In genomic region chr4:948101-948935, GRCh38 we compare ENCODE assay signal across 17 cellular contexts. TPM values are rescaled to one million over a fixed set of nuclear protein-coding genes. Genes with fewer than 3 reads are reported as not detected.
DNase-seq lines count a peak whose midpoint lies in the region; ATAC-seq, FAIRE-seq and TF ChIP-seq lines count a peak whose summit lies in the region.
"Had no signal": no experiment of that assay in that cellular context is flagged by ENCODE, and none has a peak within 500 bp of the region (broad histone marks: within the 10 kb centered on the region; RNA-seq: fewer than 3 reads in every experiment).

No MANE protein-coding gene starts in this region.

- H3K9me3 ChIP-seq in endodermal cell (ENCODE audit: control insufficient read depth, low read length) (no peaks in the 10 kb centered on the region), pancreas (no peaks in the 10 kb centered on the region)

- H3K27ac ChIP-seq in endodermal cell (ENCODE audit: low read depth, low read length) (no peak overlapping the region), pancreas (no peak overlapping the region)
- H3K27ac ChIP-seq: foreskin keratinocyte had no signal

- WGBS in endodermal cell (ENCODE audit: insufficient coverage in 1 of 2, insufficient read length in 1 of 2), 2 experiments = 86 to 90% methylated on average over 21 to 33 of the region's 33 CpGs
- 52 to 58% methylated on average over 29 to 33 of the region's 33 CpGs for WGBS in pancreas, 2 donors

- TF ChIP-seq CTCF in endodermal cell (conservative IDR thresholded peaks at IDR 0.05) = no peak
- TF ChIP-seq CTCF in pancreas (IDR thresholded peaks at IDR 0.05) = no peak

- H3K4me1 Mint-ChIP-seq in endodermal cell = peaks cover 30% of the 10 kb centered on the region
- peaks cover 5 to 8% of the 10 kb centered on the region in 2 donors for H3K4me1 Mint-ChIP-seq in effector memory CD8-positive, alpha-beta T cell (ENCODE audit: low read depth in 2 of 2)

- H3K36me3 ChIP-seq in H7 (replicated peaks; ENCODE audit: control insufficient read depth, insufficient read depth, low read length) = no peaks in the 10 kb centered on the region
- H3K36me3 ChIP-seq in endodermal cell (ENCODE audit: control insufficient read depth, insufficient read depth, low read length) = no peaks in the 10 kb centered on the region
- H3K36me3 ChIP-seq in pancreas = no peaks in the 10 kb centered on the region

- in situ Hi-C loops in G401 (cut with HindIII; ENCODE audit: low sequenced_read_pairs) = no loop called here

- H3K9me3 Mint-ChIP-seq in endodermal cell = no peaks in the 10 kb centered on the region
- H3K9me3 Mint-ChIP-seq in effector memory CD8-positive, alpha-beta T cell = no peaks in the 10 kb centered on the region
- H3K9me3 Mint-ChIP-seq: activated naive CD4-positive, alpha-beta T cell treated with anti-CD3 and anti-CD28 coated beads, Interleukin-2, amount 50 U/mL, for 72 hours had no signal

- H3K4me3 Mint-ChIP-seq in endodermal cell = no peak overlapping the region
- H3K4me3 Mint-ChIP-seq in effector memory CD8-positive, alpha-beta T cell = no peak overlapping the region

- DNase-seq in G401 (ENCODE audit: low spot score) = peak; percentile 76
- peak; percentile 71 for DNase-seq in H7
- peak; percentile 57 for DNase-seq in endodermal cell
- peak; percentile 46 to 68 (median 64) for DNase-seq in pancreas
- no peak for DNase-seq in stimulated activated naive CD4-positive, alpha-beta T cell treated with Interleukin-2 at 50 U/mL for 16 hours (lab: John Stamatoyannopoulos, UW)
- no peak for DNase-seq in effector memory CD8-positive, alpha-beta T cell
- no peak for DNase-seq in T1000 (lab: John Stamatoyannopoulos, UW)
- DNase-seq in COLO829 (ENCODE audit: low spot score) = no peak
- DNase-seq: activated CD4-positive, alpha-beta T cell treated with anti-CD3 and anti-CD28 coated beads, Interleukin-2, amount 50 U/mL, for 48 hours; AML-193; foreskin keratinocyte; NCI-H1092 treated with DMSO at 0.1 percent for 48 hours; NCI-H524 treated with DMSO at 0.1 percent for 48 hours; stimulated activated naive CD8-positive, alpha-beta T cell treated with anti-CD3 and anti-CD28 coated beads, Interleukin-15, Interleukin-2, amounts not matched to agents 100 U/mL and 50 U/mL, for 24 hours had no signal

- H3K36me3 Mint-ChIP-seq in endodermal cell (ENCODE audit: low read depth) = peaks cover under 1% of the 10 kb centered on the region
- H3K36me3 Mint-ChIP-seq in effector memory CD8-positive, alpha-beta T cell (ENCODE audit: insufficient read depth) = peaks cover 12% of the 10 kb centered on the region
- H3K36me3 Mint-ChIP-seq: activated naive CD4-positive, alpha-beta T cell treated with anti-CD3 and anti-CD28 coated beads, Interleukin-2, amount 50 U/mL, for 72 hours had no signal

- intact Hi-C loops in pancreas (cut with DNase I) = no loop called here

- ATAC-seq in pancreas = peak; percentile 67 to 90 (median 70)
- no peak for ATAC-seq in effector memory CD8-positive, alpha-beta T cell (replicated peaks)
- ATAC-seq: activated naive CD4-positive, alpha-beta T cell treated with anti-CD3 and anti-CD28 coated beads, Interleukin-2, amount 50 U/mL, for 72 hours; foreskin keratinocyte; stimulated activated naive CD8-positive, alpha-beta T cell treated with anti-CD3 and anti-CD28 coated beads, Interleukin-15, Interleukin-2, amounts not matched to agents 100 U/mL and 50 U/mL, for 24 hours had no signal

- H3K4me1 ChIP-seq in endodermal cell (ENCODE audit: control insufficient read depth, insufficient read depth, low read length) (peaks cover 9% of the 10 kb centered on the region), pancreas (no peaks in the 10 kb centered on the region)
- H3K4me1 ChIP-seq: foreskin keratinocyte had no signal

- H3K4me3 ChIP-seq in H7 (ENCODE audit: insufficient read depth, low read depth, low read length) (no peak overlapping the region), endodermal cell (ENCODE audit: low read length) (no peak overlapping the region), pancreas (no peak overlapping the region)
- H3K4me3 ChIP-seq: dorsolateral prefrontal cortex had no signal

- no peak for FAIRE-seq in pancreas (lab: Jason Lieb, UNC)
- FAIRE-seq: GM18507 had no signal

- H3K27me3 Mint-ChIP-seq in endodermal cell (ENCODE audit: insufficient read depth) = no peaks in the 10 kb centered on the region
- H3K27me3 Mint-ChIP-seq in effector memory CD8-positive, alpha-beta T cell = no peaks in the 10 kb centered on the region

- H3K27me3 ChIP-seq in H7 (ENCODE audit: control insufficient read depth, insufficient read depth, low read length) (peaks cover 2% of the 10 kb centered on the region; the same call in 1 of the 2 replicates), endodermal cell (ENCODE audit: control insufficient read depth, insufficient read depth, low read length, poor library complexity, severe bottlenecking) (no peaks in the 10 kb centered on the region), pancreas (no peaks in the 10 kb centered on the region)
- H3K27me3 ChIP-seq: dorsolateral prefrontal cortex had no signal

- no peak overlapping the region for H3K9ac ChIP-seq in endodermal cell (ENCODE audit: extremely low read depth, low read length, poor library complexity, severe bottlenecking)

- peak overlapping the region; percentile 88 for H3K27ac Mint-ChIP-seq in endodermal cell
- peak overlapping the region in 1 of 2 donors; percentile 62 for H3K27ac Mint-ChIP-seq in effector memory CD8-positive, alpha-beta T cell

RNA-seq across cellular contexts. Expression of gene TMEM175, which starts 16.1 kb away (rescaled TPM):
- 7.0 and 21.4 TPM in 2 replicates for total RNA-seq in G401 (2014; rRNA removed; shearing (Covaris generic))
- 6.5 and 8.4 TPM in 2 replicates for total RNA-seq in H7 (2014; rRNA removed; shearing (Covaris generic))
- total RNA-seq in endodermal cell (10 to 100 TPM; 15.9 to 23.0 TPM), pancreas (10 to 100 TPM; 10.0 to 20.2 (median 14.7) TPM)
- 21.9 TPM for polyA plus RNA-seq in endodermal cell (2013, experiment 1 of 2)
- 21.2 TPM for polyA plus RNA-seq in endodermal cell (2013, experiment 2 of 2)
- polyA plus RNA-seq in pancreas = 10 to 100 TPM; 77.8 to 96.6 TPM

RNA-seq across cellular contexts. Expression of gene GAK, which starts 16.2 kb away (rescaled TPM):
- total RNA-seq in G401 (2014; rRNA removed; shearing (Covaris generic)) = 91.4 and 91.5 TPM in 2 replicates
- 77.4 and 85.1 TPM in 2 replicates for total RNA-seq in H7 (2014; rRNA removed; shearing (Covaris generic))
- total RNA-seq in endodermal cell = 100 to 1,000 TPM; 104 to 121 TPM
- polyA plus RNA-seq in endodermal cell (2013, experiment 1 of 2) = 61.6 TPM
- 52.7 TPM for polyA plus RNA-seq in endodermal cell (2013, experiment 2 of 2)
- total RNA-seq in pancreas = 10 to 100 TPM; 47.5 to 70.4 (median 59.5) TPM
- 100 to 1,000 TPM; 178 to 226 TPM for polyA plus RNA-seq in pancreas

RNA-seq across cellular contexts. Expression of gene DGKQ, which starts 25.1 kb away (rescaled TPM):
- total RNA-seq in G401 (2014; rRNA removed; shearing (Covaris generic)) = 11.0 and 12.9 TPM in 2 replicates
- 19.4 and 26.7 TPM in 2 replicates for total RNA-seq in H7 (2014; rRNA removed; shearing (Covaris generic))
- total RNA-seq in endodermal cell (10 to 100 TPM; 26.3 to 31.1 TPM), pancreas (10 to 100 TPM in 1 of 6 donors, 1 to 10 TPM in 5; 5.7 to 11.3 (median 7.4) TPM)
- polyA plus RNA-seq in endodermal cell (2013, experiment 1 of 2) = 7.8 TPM
- polyA plus RNA-seq in endodermal cell (2013, experiment 2 of 2) = 8.3 TPM
- polyA plus RNA-seq in pancreas = 10 to 100 TPM in 1 of 2 donors, 1 to 10 TPM in 1; 10.0 to 11.7 TPM

RNA-seq across cellular contexts. Expression of gene IDUA, which starts 38.5 kb away (rescaled TPM):
- total RNA-seq in G401 (2014; rRNA removed; shearing (Covaris generic)) = 3.0 and 3.8 TPM in 2 replicates
- 4.6 TPM in 2 replicates for total RNA-seq in H7 (2014; rRNA removed; shearing (Covaris generic))
- total RNA-seq in endodermal cell (10 to 100 TPM; 22.4 to 25.6 TPM), pancreas (10 to 100 TPM; 17.6 to 33.7 (median 20.2) TPM)
- polyA plus RNA-seq in endodermal cell (2013, experiment 1 of 2) = 4.3 TPM
- polyA plus RNA-seq in endodermal cell (2013, experiment 2 of 2) = 3.6 TPM
- 10 to 100 TPM; 40.7 to 56.9 TPM for polyA plus RNA-seq in pancreas

RNA-seq across cellular contexts. Expression of gene SLC26A1, which starts 44.9 kb away (rescaled TPM):
- total RNA-seq in G401 (2014; rRNA removed; shearing (Covaris generic)) = 0.74 and 0.85 TPM in 2 replicates
- total RNA-seq in H7 (2014; rRNA removed; shearing (Covaris generic)) = 0.03 and 0.30 TPM in 2 replicates
- total RNA-seq in endodermal cell (1 to 10 TPM in 1 of 2 donors, under 1 TPM in 1; 0.55 to 1.0 TPM), pancreas (1 to 10 TPM in 2 of 6 donors, under 1 TPM in 4; 0.28 to 1.7 (median 0.66) TPM)
- polyA plus RNA-seq in endodermal cell (2013, experiment 1 of 2) = 0.21 TPM
- 0.08 TPM for polyA plus RNA-seq in endodermal cell (2013, experiment 2 of 2)
- polyA plus RNA-seq in pancreas = 1 to 10 TPM in 1 of 2 donors, under 1 TPM in 1; 0.45 to 1.6 TPM
- total RNA-seq: activated naive CD4-positive, alpha-beta T cell treated with anti-CD3 and anti-CD28 coated beads, Interleukin-2, amount 50 U/mL, for 72 hours; foreskin keratinocyte had no signal
- polyA plus RNA-seq: foreskin keratinocyte had no signal

Comparison
In these comparisons a context has a peak if more than half of its experiments do, and no peak if none do; other contexts are left out.
1. DNase-seq: peak in G401 (single experiment), H7 (single experiment), endodermal cell (single experiment) and pancreas (6 of 6); none in stimulated activated naive CD4-positive, alpha-beta T cell treated with Interleukin-2 at 50 U/mL for 16 hours (single experiment), effector memory CD8-positive, alpha-beta T cell (0 of 3), T1000 (single experiment) and COLO829 (single experiment).